In the genomic region with DNA sequence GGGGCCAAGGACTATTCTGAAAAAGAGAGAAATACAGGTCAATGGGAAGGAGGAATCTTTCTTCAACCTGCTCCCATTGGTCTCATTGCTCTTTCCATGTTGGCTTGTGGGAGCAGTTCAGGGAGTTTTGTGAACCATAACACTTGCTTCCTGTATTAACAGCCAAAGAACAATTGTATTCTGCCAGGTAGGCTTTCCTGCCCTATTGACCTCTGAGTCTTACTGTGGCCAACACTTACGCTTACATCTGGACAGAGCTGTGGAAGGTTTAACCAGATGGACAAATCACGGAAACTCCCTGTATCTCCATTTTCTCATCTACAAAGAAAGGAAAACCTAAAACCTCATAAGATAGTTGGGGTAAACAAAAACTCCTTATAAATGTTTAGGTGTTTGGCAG, we compare ENCODE assay signal across 29 cellular contexts.
"Had no signal": no experiment of that assay in that cellular context is flagged by ENCODE, and none has a peak within 500 bp of the region (broad histone marks: within the 10 kb centered on the region; RNA-seq: fewer than 3 reads in every experiment).

No MANE protein-coding gene starts in this region.

- H3K4me3 ChIP-seq: left ventricle myocardium inferior, lung, mucosa of descending colon, psoas muscle, right atrium auricular region, right lobe of liver, smooth muscle cell, tibial nerve, uterus had no signal

- H3K36me3 Mint-ChIP-seq: immature natural killer cell; memory B cell; stimulated activated memory B cell treated with anti-CD40 and anti-IgM and Interleukin-4, amounts not matched to agents 10 μg/mL and 1 μg/mL and 100 μg/mL, for 72 hours; type B pancreatic cell had no signal

- H3K4me1 Mint-ChIP-seq: immature natural killer cell; memory B cell; nephron; neural crest cell; stimulated activated memory B cell treated with anti-CD40 and anti-IgM and Interleukin-4, amounts not matched to agents 10 μg/mL and 1 μg/mL and 100 μg/mL, for 72 hours; stimulated activated naive CD8-positive, alpha-beta T cell treated with anti-CD3 and anti-CD28 coated beads, Interleukin-15, amount 100 ng/mL, for 72 hours had no signal

- DNase-seq: hypothalamus; immature natural killer cell; kidney; left ventricle myocardium inferior; midbrain; mucosa of descending colon; naive thymus-derived CD4-positive, alpha-beta T cell; nucleus accumbens; psoas muscle; right lobe of liver; stimulated activated CD4-positive, alpha-beta T cell treated with anti-CD3 and anti-CD28 coated beads, Interleukin-1b, Interleukin-23, amount 100 ng/mL, for 48 hours; stimulated activated CD4-positive, alpha-beta T cell treated with anti-CD3 and anti-CD28 coated beads, Interleukin-2, amount 100 ng/mL, for 48 hours; stimulated activated CD4-positive, alpha-beta T cell treated with anti-CD3 and anti-CD28 coated beads, Interleukin-4, amount 100 ng/mL, for 4 hours; stimulated activated CD8-positive, alpha-beta memory T cell treated with anti-CD3 and anti-CD28 coated beads, Interleukin-4, amount 100 ng/mL, for 48 hours; stimulated activated naive CD4-positive, alpha-beta T cell treated with Interleukin-2 at 50 U/mL for 16 hours; stimulated activated naive CD8-positive, alpha-beta T cell treated with anti-CD3 and anti-CD28 coated beads, Interleukin-15, amount 100 ng/mL, for 72 hours; substantia nigra; uterus had no signal

- H3K9me3 ChIP-seq: left ventricle myocardium inferior, mucosa of descending colon, psoas muscle, right atrium auricular region, right lobe of liver, tibial nerve, uterus had no signal

- H3K9me3 Mint-ChIP-seq: immature natural killer cell; memory B cell; stimulated activated memory B cell treated with anti-CD40 and anti-IgM and Interleukin-4, amounts not matched to agents 10 μg/mL and 1 μg/mL and 100 μg/mL, for 72 hours; stimulated activated naive CD8-positive, alpha-beta T cell treated with anti-CD3 and anti-CD28 coated beads, Interleukin-15, amount 100 ng/mL, for 72 hours; type B pancreatic cell had no signal

- H3K4me1 ChIP-seq: left ventricle myocardium inferior, parathyroid adenoma, psoas muscle, right atrium auricular region, right lobe of liver, tibial nerve, uterus had no signal

- FAIRE-seq: islet of Langerhans had no signal

- H3K27ac Mint-ChIP-seq: immature natural killer cell; memory B cell; nephron; stimulated activated memory B cell treated with anti-CD40 and anti-IgM and Interleukin-4, amounts not matched to agents 10 μg/mL and 1 μg/mL and 100 μg/mL, for 72 hours; stimulated activated naive CD8-positive, alpha-beta T cell treated with anti-CD3 and anti-CD28 coated beads, Interleukin-15, amount 100 ng/mL, for 72 hours; type B pancreatic cell had no signal

- H3K27me3 Mint-ChIP-seq: memory B cell; naive thymus-derived CD4-positive, alpha-beta T cell; stimulated activated memory B cell treated with anti-CD40 and anti-IgM and Interleukin-4, amounts not matched to agents 10 μg/mL and 1 μg/mL and 100 μg/mL, for 72 hours; stimulated activated naive CD8-positive, alpha-beta T cell treated with anti-CD3 and anti-CD28 coated beads, Interleukin-15, amount 100 ng/mL, for 72 hours; type B pancreatic cell had no signal

- H3K27me3 ChIP-seq: right atrium auricular region, right lobe of liver, tibial nerve, uterus had no signal

- H3K4me3 Mint-ChIP-seq: immature natural killer cell; memory B cell; naive thymus-derived CD4-positive, alpha-beta T cell; nephron; neural crest cell; stimulated activated memory B cell treated with anti-CD40 and anti-IgM and Interleukin-4, amounts not matched to agents 10 μg/mL and 1 μg/mL and 100 μg/mL, for 72 hours; stimulated activated naive CD8-positive, alpha-beta T cell treated with anti-CD3 and anti-CD28 coated beads, Interleukin-15, amount 100 ng/mL, for 72 hours; type B pancreatic cell had no signal

- ATAC-seq: mucosa of descending colon; naive thymus-derived CD4-positive, alpha-beta T cell; psoas muscle; stimulated activated memory B cell treated with anti-CD40 and anti-IgM and Interleukin-4, amounts not matched to agents 10 μg/mL and 1 μg/mL and 100 μg/mL, for 72 hours; stimulated activated naive CD8-positive, alpha-beta T cell treated with anti-CD3 and anti-CD28 coated beads, Interleukin-15, amount 100 ng/mL, for 72 hours had no signal

- H3K36me3 ChIP-seq: left ventricle myocardium inferior, right atrium auricular region, right lobe of liver, tibial nerve, uterus had no signal

- H3K27ac ChIP-seq: left ventricle myocardium inferior, parathyroid adenoma, psoas muscle, right atrium auricular region, right lobe of liver, tibial nerve, uterus had no signal
